ENCODE assay signal across 13 cellular contexts in genomic region chr1:2294033-2294640, GRCh38.
DNase-seq lines count a peak whose midpoint lies in the region; ATAC-seq and TF ChIP-seq lines count a peak whose summit lies in the region.
"Had no signal": no experiment of that assay in that cellular context is flagged by ENCODE, and none has a peak within 500 bp of the region (broad histone marks: within the 10 kb centered on the region; RNA-seq: fewer than 3 reads in every experiment).

No MANE protein-coding gene starts in this region.

- no peak overlapping the region for H3K4me3 Mint-ChIP-seq in chondrocyte (ENCODE audit: unreplicated experiment)
- no peak overlapping the region for H3K4me3 Mint-ChIP-seq in natural killer cell treated with Interleukin-12 subunit alpha and Interleukin-12 subunit beta and Interleukin-15 and Interleukin-18, amount 100 ng/mL, for 72 hours

- H3K9ac ChIP-seq in BLaER1 treated with 17β-estradiol and CSF1 and Interleukin-3, amounts not matched to agents 10 nM and 100 nM: peak overlapping the region in 10 of 11 experiments; percentile 28 to 89 (median 52); a peak in 18 of 22 replicates

- peak overlapping the region; percentile 87 to 100 (median 97) for H3K4me2 ChIP-seq in BLaER1 treated with 17β-estradiol and CSF1 and Interleukin-3, amounts not matched to agents 10 nM and 100 nM

- peaks cover 0 to 52% (median 8%) of the 10 kb centered on the region in 11 experiments; a peak in 10 of 22 replicates for H3K36me3 ChIP-seq in BLaER1 treated with 17β-estradiol and CSF1 and Interleukin-3, amounts not matched to agents 10 nM and 100 nM
- peaks cover 0 to 38% of the 10 kb centered on the region in 2 experiments; a peak in 1 of 3 replicates for H3K36me3 ChIP-seq in HEK293 (ENCODE audit: control insufficient read depth in 2 of 2, insufficient read depth in 1 of 2, low read length in 2 of 2)

- H3K9me3 Mint-ChIP-seq in chondrocyte (ENCODE audit: low read depth): no peaks in the 10 kb centered on the region
- no peaks in the 10 kb centered on the region for H3K9me3 Mint-ChIP-seq in natural killer cell treated with Interleukin-12 subunit alpha and Interleukin-12 subunit beta and Interleukin-15 and Interleukin-18, amount 100 ng/mL, for 72 hours

- H3K4me1 Mint-ChIP-seq in chondrocyte (ENCODE audit: low read depth): peaks cover 56% of the 10 kb centered on the region
- peaks cover 50 to 56% of the 10 kb centered on the region in 2 donors for H3K4me1 Mint-ChIP-seq in natural killer cell treated with Interleukin-12 subunit alpha and Interleukin-12 subunit beta and Interleukin-15 and Interleukin-18, amount 100 ng/mL, for 72 hours (ENCODE audit: low read depth in 2 of 2)

- peaks cover 72 to 98% (median 96%) of the 10 kb centered on the region in 10 experiments for H3K4me1 ChIP-seq in BLaER1 treated with 17β-estradiol and CSF1 and Interleukin-3, amounts not matched to agents 10 nM and 100 nM
- H3K4me1 ChIP-seq in HEK293 (ENCODE audit: control insufficient read depth, insufficient read depth, low read length) (peaks cover 18% of the 10 kb centered on the region), foreskin keratinocyte (peaks cover 7% of the 10 kb centered on the region)

- CTCF ChIA-PET in HEK293 (lab: Yijun Ruan, JAX): interaction anchor here (0.6 to 0.7 kb wide), 2 partner anchors 143 to 146 kb away, joined by 3 read pairs; no protein-coding TSS in a partner anchor

- peak overlapping the region in 7 of 10 experiments; percentile 2 to 27 (median 12); a peak in 8 of 20 replicates for H3K4me3 ChIP-seq in BLaER1 treated with 17β-estradiol and CSF1 and Interleukin-3, amounts not matched to agents 10 nM and 100 nM
- H3K4me3 ChIP-seq in HEK293 (ENCODE audit: low read depth, low read length): no peak overlapping the region
- H3K4me3 ChIP-seq: mucosa of descending colon had no signal

- H3K9me3 ChIP-seq in BLaER1 treated with 17β-estradiol and CSF1 and Interleukin-3, amounts not matched to agents 10 nM and 100 nM (replicated peaks in 1 of 11): no peaks in the 10 kb centered on the region
- H3K9me3 ChIP-seq in HEK293 (ENCODE audit: control insufficient read depth, insufficient read depth, low read depth, low read length): no peaks in the 10 kb centered on the region
- H3K9me3 ChIP-seq: mucosa of descending colon had no signal

- H3K27me3 Mint-ChIP-seq in chondrocyte (ENCODE audit: low read depth): no peaks in the 10 kb centered on the region
- H3K27me3 Mint-ChIP-seq in natural killer cell treated with Interleukin-12 subunit alpha and Interleukin-12 subunit beta and Interleukin-15 and Interleukin-18, amount 100 ng/mL, for 72 hours: no peaks in the 10 kb centered on the region

- peaks cover 71 to 96% (median 81%) of the 10 kb centered on the region in 11 experiments for H4K20me1 ChIP-seq in BLaER1 treated with 17β-estradiol and CSF1 and Interleukin-3, amounts not matched to agents 10 nM and 100 nM

- TF ChIP-seq CTCF in HEK293 (tag by site-specific recombination; IDR thresholded peaks at IDR 0.05) (no peak), chondrocyte (IDR thresholded peaks at IDR 0.05) (no peak), foreskin keratinocyte (conservative IDR thresholded peaks at IDR 0.05) (no peak)

- ATAC-seq in natural killer cell treated with Interleukin-12 subunit alpha and Interleukin-12 subunit beta and Interleukin-15 and Interleukin-18, amount 100 ng/mL, for 72 hours: no peak
- ATAC-seq in HG02970 (IDR thresholded peaks at IDR 0.05; ENCODE audit: low FRiP score, unreplicated experiment): no peak
- ATAC-seq in foreskin keratinocyte: no peak
- no peak for ATAC-seq in HG02588 (IDR thresholded peaks at IDR 0.05; ENCODE audit: unreplicated experiment)
- ATAC-seq: HCT116, mucosa of descending colon had no signal

- H3K27ac Mint-ChIP-seq in chondrocyte (ENCODE audit: unreplicated experiment): peak overlapping the region; percentile 41
- peak overlapping the region; percentile 59 to 62 for H3K27ac Mint-ChIP-seq in natural killer cell treated with Interleukin-12 subunit alpha and Interleukin-12 subunit beta and Interleukin-15 and Interleukin-18, amount 100 ng/mL, for 72 hours

- peaks cover 0 to 54% (median 26%) of the 10 kb centered on the region in 11 experiments; a peak in 14 of 22 replicates for H3K27me3 ChIP-seq in BLaER1 treated with 17β-estradiol and CSF1 and Interleukin-3, amounts not matched to agents 10 nM and 100 nM
- H3K27me3 ChIP-seq in foreskin keratinocyte: no peaks in the 10 kb centered on the region

- H3K36me3 Mint-ChIP-seq in chondrocyte (ENCODE audit: low read depth): no peaks in the 10 kb centered on the region
- no peaks in the 10 kb centered on the region for H3K36me3 Mint-ChIP-seq in natural killer cell treated with Interleukin-12 subunit alpha and Interleukin-12 subunit beta and Interleukin-15 and Interleukin-18, amount 100 ng/mL, for 72 hours

- POLR2A ChIA-PET in HEK293 (lab: Yijun Ruan, JAX): no interaction called here

- no peak for DNase-seq in chondrocyte (ENCODE audit: low spot score)
- no peak for DNase-seq in natural killer cell treated with Interleukin-12 subunit alpha and Interleukin-12 subunit beta and Interleukin-15 and Interleukin-18, amount 100 ng/mL, for 72 hours (ENCODE audit: low spot score)
- DNase-seq in NCI-H2081 treated with DMSO at 0.1 percent for 48 hours (lab: John Stamatoyannopoulos, UW): no peak
- no peak for DNase-seq in foreskin keratinocyte
- DNase-seq: mucosa of descending colon; NCI-H345; stimulated activated CD4-positive, alpha-beta T cell treated with anti-CD3 and anti-CD28 coated beads, Interleukin-2, amount 100 ng/mL, for 48 hours had no signal

- H3K27ac ChIP-seq in BLaER1 treated with 17β-estradiol and CSF1 and Interleukin-3, amounts not matched to agents 10 nM and 100 nM: peak overlapping the region in 10 of 11 experiments; percentile 9 to 98 (median 92); a peak in 16 of 22 replicates
- H3K27ac ChIP-seq in HEK293 (ENCODE audit: extremely low read depth, low read depth, low read length): 0 out of 2 replicates have a peak overlapping the region, but pooled peaks have one; percentile 5
- H3K27ac ChIP-seq in foreskin keratinocyte: no peak overlapping the region
- H3K27ac ChIP-seq: C4-2B had no signal

TF ChIP-seq in HEK293, 187 proteins besides CTCF, POLR2A, EP300 and RAD21:
- TF ChIP-seq, protein P1, sequence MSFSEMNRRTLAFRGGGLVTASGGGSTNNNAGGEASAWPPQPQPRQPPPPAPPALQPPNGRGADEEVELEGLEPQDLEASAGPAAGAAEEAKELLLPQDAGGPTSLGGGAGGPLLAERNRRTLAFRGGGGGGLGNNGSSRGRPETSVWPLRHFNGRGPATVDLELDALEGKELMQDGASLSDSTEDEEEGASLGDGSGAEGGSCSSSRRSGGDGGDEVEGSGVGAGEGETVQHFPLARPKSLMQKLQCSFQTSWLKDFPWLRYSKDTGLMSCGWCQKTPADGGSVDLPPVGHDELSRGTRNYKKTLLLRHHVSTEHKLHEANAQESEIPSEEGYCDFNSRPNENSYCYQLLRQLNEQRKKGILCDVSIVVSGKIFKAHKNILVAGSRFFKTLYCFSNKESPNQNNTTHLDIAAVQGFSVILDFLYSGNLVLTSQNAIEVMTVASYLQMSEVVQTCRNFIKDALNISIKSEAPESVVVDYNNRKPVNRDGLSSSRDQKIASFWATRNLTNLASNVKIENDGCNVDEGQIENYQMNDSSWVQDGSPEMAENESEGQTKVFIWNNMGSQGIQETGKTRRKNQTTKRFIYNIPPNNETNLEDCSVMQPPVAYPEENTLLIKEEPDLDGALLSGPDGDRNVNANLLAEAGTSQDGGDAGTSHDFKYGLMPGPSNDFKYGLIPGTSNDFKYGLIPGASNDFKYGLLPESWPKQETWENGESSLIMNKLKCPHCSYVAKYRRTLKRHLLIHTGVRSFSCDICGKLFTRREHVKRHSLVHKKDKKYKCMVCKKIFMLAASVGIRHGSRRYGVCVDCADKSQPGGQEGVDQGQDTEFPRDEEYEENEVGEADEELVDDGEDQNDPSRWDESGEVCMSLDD (tag by site-specific recombination; IDR thresholded peaks at IDR 0.05): 0 out of 2 replicates have a peak, but pooled peaks have one; percentile 21
- TF ChIP-seq ZNF214 (tag by site-specific recombination; IDR thresholded peaks at IDR 0.05; ENCODE audit: borderline replicate concordance) (no peak), ZNF114 (tag by site-specific recombination; IDR thresholded peaks at IDR 0.05) (no peak), SETDB1 (IDR thresholded peaks at IDR 0.05; ENCODE audit: insufficient read length, low read length) (no peak)
